In the genomic region with DNA sequence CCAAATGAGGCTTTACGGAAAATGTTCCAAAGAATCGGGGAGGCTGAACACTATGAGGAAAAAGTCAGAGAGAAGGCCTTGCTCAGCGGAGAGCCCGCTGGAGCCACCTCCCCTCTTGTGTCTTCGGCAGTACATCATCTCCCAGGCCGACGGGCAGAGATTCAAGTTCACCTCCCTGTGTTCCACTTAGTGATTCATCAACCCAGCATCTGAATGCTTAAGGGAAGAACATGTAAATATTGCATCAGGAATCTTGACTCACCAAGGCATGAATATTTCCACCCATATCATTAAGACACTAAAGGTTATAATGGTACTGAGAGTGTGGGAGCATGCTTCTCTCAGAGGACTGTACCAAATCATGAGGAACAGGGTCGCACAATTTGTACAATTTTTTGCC, we compare ENCODE assay signal across 11 cellular contexts.
A peak's percentile ranks its signal among the peaks of the same experiment; 100 is the strongest.
DNase-seq lines count a peak whose midpoint lies in the region; ATAC-seq and TF ChIP-seq lines count a peak whose summit lies in the region.
"Had no signal": no experiment of that assay in that cellular context is flagged by ENCODE, and none has a peak within 500 bp of the region (broad histone marks: within the 10 kb centered on the region; RNA-seq: fewer than 3 reads in every experiment).

No MANE protein-coding gene starts in this region.

- H3K4me2 ChIP-seq in PC-3 (ENCODE audit: low read length) = peak overlapping the region; percentile 32

- in situ Hi-C loops in HAP-1 (cut with MboI; ENCODE audit: low sequenced_read_pairs) = no loop called here

- no peaks in the 10 kb centered on the region for H3K27me3 Mint-ChIP-seq in activated naive CD8-positive, alpha-beta T cell treated with anti-CD3 and anti-CD28 coated beads for 36 hours

- DNase-seq in AG20443 (ENCODE audit: low spot score) (peak; percentile 93), PC-3 (peak; percentile 97), epithelial cell of prostate (ENCODE audit: low read depth, low spot score) (peak; percentile 90), occipital lobe (lab: John Stamatoyannopoulos, UW) (peak; percentile 59), HAP-1 (ENCODE audit: low spot score in 2 of 2) (no peak), 8988T (no peak)
- DNase-seq in stimulated activated effector memory CD8-positive, alpha-beta T cell treated with anti-CD3 and anti-CD28 coated beads, Interleukin-12 subunit alpha, Interleukin-12 subunit beta, amount 100 ng/mL, for 72 hours (ENCODE audit: low spot score in 2 of 2) = no peak
- no peak for DNase-seq in activated naive CD8-positive, alpha-beta T cell treated with anti-CD3 and anti-CD28 coated beads for 36 hours
- DNase-seq: effector memory CD4-positive, alpha-beta T cell; GOT3; NCI-H187 had no signal

- no peaks in the 10 kb centered on the region for H3K36me3 ChIP-seq in PC-3 (ENCODE audit: low read depth, low read length)
- H3K36me3 ChIP-seq in HAP-1 (replicated peaks) = no peaks in the 10 kb centered on the region

- peak overlapping the region; percentile 21; the same call in 1 of the 2 replicates for H2AFZ ChIP-seq in PC-3 (ENCODE audit: low read length)

- H4K20me1 ChIP-seq in PC-3 (ENCODE audit: low read length) = no peaks in the 10 kb centered on the region

- no peaks in the 10 kb centered on the region for H3F3A ChIP-seq in PC-3 (ENCODE audit: low read length, unreplicated experiment)

- POLR2A ChIA-PET in PC-3 (lab: Charles Lee; ENCODE audit: unreplicated experiment) = no interaction called here

- no peaks in the 10 kb centered on the region for H3K4me1 Mint-ChIP-seq in stimulated activated effector memory CD8-positive, alpha-beta T cell treated with anti-CD3 and anti-CD28 coated beads, Interleukin-12 subunit alpha, Interleukin-12 subunit beta, amount 100 ng/mL, for 72 hours
- no peaks in the 10 kb centered on the region for H3K4me1 Mint-ChIP-seq in activated naive CD8-positive, alpha-beta T cell treated with anti-CD3 and anti-CD28 coated beads for 36 hours

- CTCF ChIA-PET in PC-3 (lab: Charles Lee) = no interaction called here

- peaks cover 19% of the 10 kb centered on the region for H3K4me1 ChIP-seq in PC-3 (ENCODE audit: insufficient read depth, low read length)
- no peaks in the 10 kb centered on the region for H3K4me1 ChIP-seq in HAP-1

- no peaks in the 10 kb centered on the region for H3K79me2 ChIP-seq in PC-3 (ENCODE audit: low read length)

- peaks cover 4% of the 10 kb centered on the region for H3K9me3 Mint-ChIP-seq in stimulated activated effector memory CD8-positive, alpha-beta T cell treated with anti-CD3 and anti-CD28 coated beads, Interleukin-12 subunit alpha, Interleukin-12 subunit beta, amount 100 ng/mL, for 72 hours
- H3K9me3 Mint-ChIP-seq in activated naive CD8-positive, alpha-beta T cell treated with anti-CD3 and anti-CD28 coated beads for 36 hours = peaks cover 4% of the 10 kb centered on the region

- no peaks in the 10 kb centered on the region for H3K27me3 ChIP-seq in PC-3 (ENCODE audit: low read length)
- no peaks in the 10 kb centered on the region for H3K27me3 ChIP-seq in HAP-1 (ENCODE audit: low read depth)

- H3K27ac Mint-ChIP-seq in stimulated activated effector memory CD8-positive, alpha-beta T cell treated with anti-CD3 and anti-CD28 coated beads, Interleukin-12 subunit alpha, Interleukin-12 subunit beta, amount 100 ng/mL, for 72 hours = no peak overlapping the region
- H3K27ac Mint-ChIP-seq in activated naive CD8-positive, alpha-beta T cell treated with anti-CD3 and anti-CD28 coated beads for 36 hours = no peak overlapping the region

- no peak overlapping the region for H3K9ac ChIP-seq in PC-3 (ENCODE audit: low read length)

- no peaks in the 10 kb centered on the region for H3K36me3 Mint-ChIP-seq in stimulated activated effector memory CD8-positive, alpha-beta T cell treated with anti-CD3 and anti-CD28 coated beads, Interleukin-12 subunit alpha, Interleukin-12 subunit beta, amount 100 ng/mL, for 72 hours
- no peaks in the 10 kb centered on the region for H3K36me3 Mint-ChIP-seq in activated naive CD8-positive, alpha-beta T cell treated with anti-CD3 and anti-CD28 coated beads for 36 hours

- H3K9me2 ChIP-seq in PC-3 (replicated peaks; ENCODE audit: low read length) = no peaks in the 10 kb centered on the region

- no peak for TF ChIP-seq CTCF in PC-3 (conservative IDR thresholded peaks at IDR 0.05; ENCODE audit: low read depth, low read length)

- peak; percentile 94 for ATAC-seq in PC-3
- ATAC-seq in stimulated activated effector memory CD8-positive, alpha-beta T cell treated with anti-CD3 and anti-CD28 coated beads, Interleukin-12 subunit alpha, Interleukin-12 subunit beta, amount 100 ng/mL, for 72 hours = no peak

- H3K4me3 ChIP-seq in PC-3 (ENCODE audit: low read length) (no peak overlapping the region), HAP-1 (no peak overlapping the region)

- H3K27ac ChIP-seq in PC-3 (ENCODE audit: low read length) (peak overlapping the region; percentile 62), epithelial cell of prostate (peak overlapping the region; percentile 72)

- H3K4me3 Mint-ChIP-seq in stimulated activated effector memory CD8-positive, alpha-beta T cell treated with anti-CD3 and anti-CD28 coated beads, Interleukin-12 subunit alpha, Interleukin-12 subunit beta, amount 100 ng/mL, for 72 hours = no peak overlapping the region
- no peak overlapping the region for H3K4me3 Mint-ChIP-seq in activated naive CD8-positive, alpha-beta T cell treated with anti-CD3 and anti-CD28 coated beads for 36 hours

- BruUV-seq in PC-3 (replicated peaks; lab: Mats Ljungman, UMichigan) = no TSS peak

- no peaks in the 10 kb centered on the region for H3K9me3 ChIP-seq in PC-3 (ENCODE audit: low read length)
- no peaks in the 10 kb centered on the region for H3K9me3 ChIP-seq in HAP-1

- intact Hi-C loops in PC-3 (cut with micrococcal nuclease) = loop anchor here (2.0 kb wide), 3 partner anchors 17 to 61 kb away; no protein-coding TSS in a partner anchor

Comparison
In these comparisons a context has a peak if more than half of its experiments do, and no peak if none do; other contexts are left out.
1. DNase-seq: peak in AG20443 (single experiment), PC-3 (single experiment), epithelial cell of prostate (single experiment) and occipital lobe (single experiment); none in HAP-1 (0 of 2), stimulated activated effector memory CD8-positive, alpha-beta T cell treated with anti-CD3 and anti-CD28 coated beads, Interleukin-12 subunit alpha, Interleukin-12 subunit beta, amount 100 ng/mL, for 72 hours (0 of 2), activated naive CD8-positive, alpha-beta T cell treated with anti-CD3 and anti-CD28 coated beads for 36 hours (single experiment) and 8988T (single experiment).